1 cellular context compared by ENCODE assay signal in genomic region chr16:73023752-73024570, GRCh38.
A peak's percentile ranks its signal among the peaks of the same experiment; 100 is the strongest.
TF ChIP-seq lines count a peak whose summit lies in the region.

No MANE protein-coding gene starts in this region.

TF ChIP-seq in HepG2, 621 proteins besides CTCF, POLR2A, EP300 and RAD21 (continued from another document and continues in another):
- TF ChIP-seq THAP9 (CRISPR knock-in tag; IDR thresholded peaks at IDR 0.05; ENCODE audit: borderline replicate concordance) (no peak), CENPX (CRISPR knock-in tag; IDR thresholded peaks at IDR 0.05) (no peak), EED (CRISPR knock-in tag; IDR thresholded peaks at IDR 0.05) (peak; percentile 32; the same call in 1 of the 2 replicates), FIP1L1 (IDR thresholded peaks at IDR 0.05; ENCODE audit: borderline replicate concordance, insufficient read depth, low read depth, low read length) (no peak), MYPOP (CRISPR knock-in tag; IDR thresholded peaks at IDR 0.05) (no peak; the same call in 1 of the 2 replicates), STAT6 (CRISPR knock-in tag; IDR thresholded peaks at IDR 0.05; ENCODE audit: borderline replicate concordance) (no peak), SP5 (CRISPR knock-in tag; IDR thresholded peaks at IDR 0.05; ENCODE audit: borderline replicate concordance, low read depth) (no peak), ZNF615 (CRISPR knock-in tag; IDR thresholded peaks at IDR 0.05; ENCODE audit: borderline replicate concordance) (no peak), ZNF772 (CRISPR knock-in tag; IDR thresholded peaks at IDR 0.05) (no peak), DDIT3 (CRISPR knock-in tag; IDR thresholded peaks at IDR 0.05) (no peak), ZNF644 (CRISPR knock-in tag; IDR thresholded peaks at IDR 0.05; ENCODE audit: low read depth) (peak; percentile 82), HOXA3 (CRISPR knock-in tag; IDR thresholded peaks at IDR 0.05) (peak; percentile 78), TOE1 (CRISPR knock-in tag; IDR thresholded peaks at IDR 0.05) (no peak), ZNF138 (CRISPR knock-in tag; IDR thresholded peaks at IDR 0.05; ENCODE audit: low read depth) (no peak), DMAP1 (CRISPR knock-in tag; IDR thresholded peaks at IDR 0.05) (no peak), HNRNPH1 (optimal IDR thresholded peaks at IDR 0.05; ENCODE audit: low read depth, low read length) (no peak), SAFB2 (CRISPR knock-in tag; IDR thresholded peaks at IDR 0.05; ENCODE audit: borderline replicate concordance, low read depth) (no peak), E2F5 (CRISPR knock-in tag; conservative IDR thresholded peaks at IDR 0.05) (no peak), SOX6 (IDR thresholded peaks at IDR 0.05) (no peak), SOX6 (CRISPR knock-in tag; IDR thresholded peaks at IDR 0.05) (peak; percentile 90), ZNF746 (CRISPR knock-in tag; IDR thresholded peaks at IDR 0.05) (no peak), ZBTB3 (CRISPR knock-in tag; IDR thresholded peaks at IDR 0.05; ENCODE audit: borderline replicate concordance, low read depth) (peak; percentile 77; the same call in 1 of the 2 replicates), MEIS2 (CRISPR knock-in tag; IDR thresholded peaks at IDR 0.05) (no peak), ZUFSP (CRISPR knock-in tag; IDR thresholded peaks at IDR 0.05; ENCODE audit: borderline replicate concordance) (no peak), ZNF687 (CRISPR knock-in tag; IDR thresholded peaks at IDR 0.05) (peak; percentile 63), ZNF33A (CRISPR knock-in tag; IDR thresholded peaks at IDR 0.05; ENCODE audit: borderline replicate concordance) (no peak), ZNF713 (CRISPR knock-in tag; IDR thresholded peaks at IDR 0.05) (no peak), ZMYM4 (CRISPR knock-in tag; IDR thresholded peaks at IDR 0.05) (peak; percentile 87), ZBTB38 (CRISPR knock-in tag; IDR thresholded peaks at IDR 0.05) (peak; percentile 65), FOSL2 (CRISPR knock-in tag; IDR thresholded peaks at IDR 0.05) (peak; percentile 62; the same call in 1 of the 2 replicates), ZNF329 (CRISPR knock-in tag; IDR thresholded peaks at IDR 0.05; ENCODE audit: low read depth) (no peak)
- TF ChIP-seq, protein P1, sequence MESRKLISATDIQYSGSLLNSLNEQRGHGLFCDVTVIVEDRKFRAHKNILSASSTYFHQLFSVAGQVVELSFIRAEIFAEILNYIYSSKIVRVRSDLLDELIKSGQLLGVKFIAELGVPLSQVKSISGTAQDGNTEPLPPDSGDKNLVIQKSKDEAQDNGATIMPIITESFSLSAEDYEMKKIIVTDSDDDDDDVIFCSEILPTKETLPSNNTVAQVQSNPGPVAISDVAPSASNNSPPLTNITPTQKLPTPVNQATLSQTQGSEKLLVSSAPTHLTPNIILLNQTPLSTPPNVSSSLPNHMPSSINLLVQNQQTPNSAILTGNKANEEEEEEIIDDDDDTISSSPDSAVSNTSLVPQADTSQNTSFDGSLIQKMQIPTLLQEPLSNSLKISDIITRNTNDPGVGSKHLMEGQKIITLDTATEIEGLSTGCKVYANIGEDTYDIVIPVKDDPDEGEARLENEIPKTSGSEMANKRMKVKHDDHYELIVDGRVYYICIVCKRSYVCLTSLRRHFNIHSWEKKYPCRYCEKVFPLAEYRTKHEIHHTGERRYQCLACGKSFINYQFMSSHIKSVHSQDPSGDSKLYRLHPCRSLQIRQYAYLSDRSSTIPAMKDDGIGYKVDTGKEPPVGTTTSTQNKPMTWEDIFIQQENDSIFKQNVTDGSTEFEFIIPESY (CRISPR knock-in tag; IDR thresholded peaks at IDR 0.05): peak; percentile 99
- TF ChIP-seq, protein P2, sequence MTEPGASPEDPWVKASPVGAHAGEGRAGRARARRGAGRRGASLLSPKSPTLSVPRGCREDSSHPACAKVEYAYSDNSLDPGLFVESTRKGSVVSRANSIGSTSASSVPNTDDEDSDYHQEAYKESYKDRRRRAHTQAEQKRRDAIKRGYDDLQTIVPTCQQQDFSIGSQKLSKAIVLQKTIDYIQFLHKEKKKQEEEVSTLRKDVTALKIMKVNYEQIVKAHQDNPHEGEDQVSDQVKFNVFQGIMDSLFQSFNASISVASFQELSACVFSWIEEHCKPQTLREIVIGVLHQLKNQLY (CRISPR knock-in tag; IDR thresholded peaks at IDR 0.05): no peak
- TF ChIP-seq, protein P3, sequence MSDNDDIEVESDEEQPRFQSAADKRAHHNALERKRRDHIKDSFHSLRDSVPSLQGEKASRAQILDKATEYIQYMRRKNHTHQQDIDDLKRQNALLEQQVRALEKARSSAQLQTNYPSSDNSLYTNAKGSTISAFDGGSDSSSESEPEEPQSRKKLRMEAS (IDR thresholded peaks at IDR 0.05): peak; percentile 78
- TF ChIP-seq, protein P4, sequence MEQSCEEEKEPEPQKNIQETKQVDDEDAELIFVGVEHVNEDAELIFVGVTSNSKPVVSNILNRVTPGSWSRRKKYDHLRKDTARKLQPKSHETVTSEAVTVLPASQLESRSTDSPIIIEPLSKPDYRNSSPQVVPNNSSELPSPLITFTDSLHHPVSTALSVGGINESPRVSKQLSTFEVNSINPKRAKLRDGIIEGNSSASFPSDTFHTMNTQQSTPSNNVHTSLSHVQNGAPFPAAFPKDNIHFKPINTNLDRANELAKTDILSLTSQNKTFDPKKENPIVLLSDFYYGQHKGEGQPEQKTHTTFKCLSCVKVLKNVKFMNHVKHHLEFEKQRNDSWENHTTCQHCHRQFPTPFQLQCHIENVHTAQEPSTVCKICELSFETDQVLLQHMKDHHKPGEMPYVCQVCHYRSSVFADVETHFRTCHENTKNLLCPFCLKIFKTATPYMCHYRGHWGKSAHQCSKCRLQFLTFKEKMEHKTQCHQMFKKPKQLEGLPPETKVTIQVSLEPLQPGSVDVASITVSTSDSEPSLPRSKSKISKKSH (CRISPR knock-in tag; IDR thresholded peaks at IDR 0.05; ENCODE audit: borderline replicate concordance): no peak
